In the genomic region with DNA sequence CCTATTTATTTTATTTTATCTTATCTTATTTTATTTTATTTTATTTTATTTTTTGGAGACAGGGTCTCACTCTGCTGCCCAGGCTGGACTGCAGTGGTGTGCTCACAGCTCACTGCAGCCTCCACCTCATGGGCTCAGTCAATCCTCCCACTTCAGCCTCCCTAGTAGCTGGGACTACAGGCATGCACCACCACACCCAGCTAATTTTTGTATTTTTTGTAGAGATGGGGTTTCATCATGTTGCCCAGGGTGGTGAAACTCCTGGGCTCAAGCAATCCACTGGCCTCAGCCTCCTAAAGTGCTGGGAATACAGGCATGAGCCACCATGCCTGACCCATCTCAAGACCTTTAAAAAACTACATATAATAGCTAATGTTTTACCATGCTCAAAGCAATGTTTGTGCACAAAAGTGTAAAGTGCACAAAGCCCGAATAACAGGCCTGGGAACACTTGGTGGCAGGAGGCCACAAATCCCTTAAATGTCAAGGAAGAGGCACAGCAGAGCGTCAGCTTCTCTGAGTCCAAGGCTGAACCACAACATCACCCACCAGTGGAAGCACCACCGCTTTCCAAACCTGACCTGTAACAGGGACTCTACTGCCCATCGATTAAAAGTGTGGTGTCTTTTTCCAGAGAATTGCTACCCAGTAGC, we compare ENCODE assay signal across 1 cellular context.
TF ChIP-seq lines count a peak whose summit lies in the region.

No MANE protein-coding gene starts in this region.

TF ChIP-seq in HepG2, 621 proteins besides CTCF, POLR2A, EP300 and RAD21 (continued from another document and continues in another):
- TF ChIP-seq ZHX1 (CRISPR knock-in tag; IDR thresholded peaks at IDR 0.05; ENCODE audit: low read depth) (no peak), KAT7 (CRISPR knock-in tag; IDR thresholded peaks at IDR 0.05; ENCODE audit: borderline replicate concordance) (no peak), ZNF496 (CRISPR knock-in tag; IDR thresholded peaks at IDR 0.05; ENCODE audit: insufficient replicate concordance) (no peak), NFE2L2 (IDR thresholded peaks at IDR 0.05; ENCODE audit: low read length) (no peak), JDP2 (CRISPR knock-in tag; IDR thresholded peaks at IDR 0.05; ENCODE audit: borderline replicate concordance) (no peak), ZNF749 (CRISPR knock-in tag; IDR thresholded peaks at IDR 0.05; ENCODE audit: borderline replicate concordance) (no peak), ZNF256 (CRISPR knock-in tag; conservative IDR thresholded peaks at IDR 0.05) (no peak), ZNF616 (CRISPR knock-in tag; IDR thresholded peaks at IDR 0.05; ENCODE audit: low read depth) (no peak), ZNF329 (CRISPR knock-in tag; IDR thresholded peaks at IDR 0.05; ENCODE audit: low read depth) (no peak), ZNF556 (CRISPR knock-in tag; IDR thresholded peaks at IDR 0.05; ENCODE audit: borderline replicate concordance) (no peak), ZIK1 (CRISPR knock-in tag; IDR thresholded peaks at IDR 0.05; ENCODE audit: borderline replicate concordance, low read depth) (no peak), ZNF550 (CRISPR knock-in tag; IDR thresholded peaks at IDR 0.05; ENCODE audit: borderline replicate concordance) (no peak), ZNF619 (CRISPR knock-in tag; IDR thresholded peaks at IDR 0.05) (no peak), ZNF574 (CRISPR knock-in tag; IDR thresholded peaks at IDR 0.05) (peak; percentile 17; the same call in 1 of the 2 replicates), ZNF282 (IDR thresholded peaks at IDR 0.05; ENCODE audit: partially characterized antibody) (no peak), KLF12 (CRISPR knock-in tag; IDR thresholded peaks at IDR 0.05; ENCODE audit: borderline replicate concordance) (no peak), ARID5B (CRISPR knock-in tag; IDR thresholded peaks at IDR 0.05) (peak; percentile 61), ZNF235 (CRISPR knock-in tag; IDR thresholded peaks at IDR 0.05; ENCODE audit: borderline replicate concordance) (no peak), SALL2 (CRISPR knock-in tag; IDR thresholded peaks at IDR 0.05) (no peak), GABPA (IDR thresholded peaks at IDR 0.05; ENCODE audit: low read depth, low read length) (no peak), GABPA (CRISPR knock-in tag; IDR thresholded peaks at IDR 0.05; ENCODE audit: low read depth) (no peak), PAXIP1 (CRISPR knock-in tag; conservative IDR thresholded peaks at IDR 0.05) (peak; percentile 86), ZNF644 (CRISPR knock-in tag; IDR thresholded peaks at IDR 0.05; ENCODE audit: low read depth) (0 out of 2 replicates have a peak, but pooled peaks have one; percentile 22), ERF (CRISPR knock-in tag; IDR thresholded peaks at IDR 0.05) (0 out of 2 replicates have a peak, but pooled peaks have one; percentile 12), MTF1 (CRISPR knock-in tag; IDR thresholded peaks at IDR 0.05) (no peak), ZSCAN20 (CRISPR knock-in tag; IDR thresholded peaks at IDR 0.05; ENCODE audit: borderline replicate concordance) (no peak), ZNF605 (CRISPR knock-in tag; IDR thresholded peaks at IDR 0.05) (no peak), ZBED4 (CRISPR knock-in tag; IDR thresholded peaks at IDR 0.05; ENCODE audit: borderline replicate concordance) (no peak), FOSL2 (CRISPR knock-in tag; IDR thresholded peaks at IDR 0.05) (0 out of 2 replicates have a peak, but pooled peaks have one; percentile 14)
- TF ChIP-seq, protein P1, sequence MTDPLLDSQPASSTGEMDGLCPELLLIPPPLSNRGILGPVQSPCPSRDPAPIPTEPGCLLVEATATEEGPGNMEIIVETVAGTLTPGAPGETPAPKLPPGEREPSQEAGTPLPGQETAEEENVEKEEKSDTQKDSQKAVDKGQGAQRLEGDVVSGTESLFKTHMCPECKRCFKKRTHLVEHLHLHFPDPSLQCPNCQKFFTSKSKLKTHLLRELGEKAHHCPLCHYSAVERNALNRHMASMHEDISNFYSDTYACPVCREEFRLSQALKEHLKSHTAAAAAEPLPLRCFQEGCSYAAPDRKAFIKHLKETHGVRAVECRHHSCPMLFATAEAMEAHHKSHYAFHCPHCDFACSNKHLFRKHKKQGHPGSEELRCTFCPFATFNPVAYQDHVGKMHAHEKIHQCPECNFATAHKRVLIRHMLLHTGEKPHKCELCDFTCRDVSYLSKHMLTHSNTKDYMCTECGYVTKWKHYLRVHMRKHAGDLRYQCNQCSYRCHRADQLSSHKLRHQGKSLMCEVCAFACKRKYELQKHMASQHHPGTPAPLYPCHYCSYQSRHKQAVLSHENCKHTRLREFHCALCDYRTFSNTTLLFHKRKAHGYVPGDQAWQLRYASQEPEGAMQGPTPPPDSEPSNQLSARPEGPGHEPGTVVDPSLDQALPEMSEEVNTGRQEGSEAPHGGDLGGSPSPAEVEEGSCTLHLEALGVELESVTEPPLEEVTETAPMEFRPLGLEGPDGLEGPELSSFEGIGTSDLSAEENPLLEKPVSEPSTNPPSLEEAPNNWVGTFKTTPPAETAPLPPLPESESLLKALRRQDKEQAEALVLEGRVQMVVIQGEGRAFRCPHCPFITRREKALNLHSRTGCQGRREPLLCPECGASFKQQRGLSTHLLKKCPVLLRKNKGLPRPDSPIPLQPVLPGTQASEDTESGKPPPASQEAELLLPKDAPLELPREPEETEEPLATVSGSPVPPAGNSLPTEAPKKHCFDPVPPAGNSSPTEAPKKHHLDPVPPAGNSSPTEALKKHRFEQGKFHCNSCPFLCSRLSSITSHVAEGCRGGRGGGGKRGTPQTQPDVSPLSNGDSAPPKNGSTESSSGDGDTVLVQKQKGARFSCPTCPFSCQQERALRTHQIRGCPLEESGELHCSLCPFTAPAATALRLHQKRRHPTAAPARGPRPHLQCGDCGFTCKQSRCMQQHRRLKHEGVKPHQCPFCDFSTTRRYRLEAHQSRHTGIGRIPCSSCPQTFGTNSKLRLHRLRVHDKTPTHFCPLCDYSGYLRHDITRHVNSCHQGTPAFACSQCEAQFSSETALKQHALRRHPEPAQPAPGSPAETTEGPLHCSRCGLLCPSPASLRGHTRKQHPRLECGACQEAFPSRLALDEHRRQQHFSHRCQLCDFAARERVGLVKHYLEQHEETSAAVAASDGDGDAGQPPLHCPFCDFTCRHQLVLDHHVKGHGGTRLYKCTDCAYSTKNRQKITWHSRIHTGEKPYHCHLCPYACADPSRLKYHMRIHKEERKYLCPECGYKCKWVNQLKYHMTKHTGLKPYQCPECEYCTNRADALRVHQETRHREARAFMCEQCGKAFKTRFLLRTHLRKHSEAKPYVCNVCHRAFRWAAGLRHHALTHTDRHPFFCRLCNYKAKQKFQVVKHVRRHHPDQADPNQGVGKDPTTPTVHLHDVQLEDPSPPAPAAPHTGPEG (CRISPR knock-in tag; IDR thresholded peaks at IDR 0.05), result peak; percentile 76
